ENCODE assay signal across 9 cellular contexts in the genomic region with DNA sequence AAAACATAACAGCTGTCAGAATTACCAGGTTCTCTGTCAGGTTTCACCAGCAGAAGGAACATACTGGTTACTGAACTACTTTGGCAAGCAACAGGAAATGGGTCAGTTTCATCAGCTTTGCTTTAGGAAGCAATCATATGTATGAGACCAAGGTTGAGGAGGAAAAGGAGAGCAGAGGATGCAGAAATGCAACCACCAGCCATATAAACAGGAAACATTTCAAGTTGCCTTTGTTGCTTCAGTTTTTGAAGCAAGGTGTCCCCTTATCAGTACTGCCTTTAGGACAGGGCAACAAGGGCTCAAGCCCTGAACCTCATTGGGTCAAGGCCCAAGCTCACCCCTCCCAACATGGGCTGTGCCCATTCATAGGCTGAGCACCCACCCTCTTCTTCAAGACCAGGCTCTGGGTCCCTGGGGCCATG. TPM values are rescaled to one million over a fixed set of nuclear protein-coding genes. Genes with fewer than 3 reads are reported as not detected.
A peak's percentile ranks its signal among the peaks of the same experiment; 100 is the strongest.
DNase-seq lines count a peak whose midpoint lies in the region; ATAC-seq and TF ChIP-seq lines count a peak whose summit lies in the region.
"Had no signal": no experiment of that assay in that cellular context is flagged by ENCODE, and none has a peak within 500 bp of the region (broad histone marks: within the 10 kb centered on the region; RNA-seq: fewer than 3 reads in every experiment).

No MANE protein-coding gene starts in this region.

- H3K27ac ChIP-seq in upper lobe of right lung = peak overlapping the region; percentile 61
- H3K27ac ChIP-seq: VCaP had no signal

- intact Hi-C loops in upper lobe of right lung (cut with DNase I) = no loop called here

- H3K4me3 ChIP-seq in upper lobe of right lung = no peak overlapping the region

- H3K4me1 Mint-ChIP-seq in activated naive CD4-positive, alpha-beta T cell treated with anti-CD3 and anti-CD28 coated beads, Interleukin-2, amount 50 U/mL, for 24 hours = peaks cover 92% of the 10 kb centered on the region
- peaks cover 78% of the 10 kb centered on the region for H3K4me1 Mint-ChIP-seq in activated naive CD8-positive, alpha-beta T cell treated with anti-CD3 and anti-CD28 coated beads, Interleukin-2, amount 50 U/mL, for 24 hours

- peak overlapping the region; percentile 48 for H3K4me3 Mint-ChIP-seq in activated naive CD4-positive, alpha-beta T cell treated with anti-CD3 and anti-CD28 coated beads, Interleukin-2, amount 50 U/mL, for 24 hours
- H3K4me3 Mint-ChIP-seq in activated naive CD8-positive, alpha-beta T cell treated with anti-CD3 and anti-CD28 coated beads, Interleukin-2, amount 50 U/mL, for 24 hours = no peak overlapping the region

- H3K27me3 ChIP-seq in upper lobe of right lung = no peaks in the 10 kb centered on the region

- peaks cover 54% of the 10 kb centered on the region for H3K4me1 ChIP-seq in upper lobe of right lung

- peaks cover 7% of the 10 kb centered on the region for H3K36me3 Mint-ChIP-seq in activated naive CD4-positive, alpha-beta T cell treated with anti-CD3 and anti-CD28 coated beads, Interleukin-2, amount 50 U/mL, for 24 hours
- peaks cover 16% of the 10 kb centered on the region for H3K36me3 Mint-ChIP-seq in activated naive CD8-positive, alpha-beta T cell treated with anti-CD3 and anti-CD28 coated beads, Interleukin-2, amount 50 U/mL, for 24 hours (ENCODE audit: low read depth)

- ATAC-seq in HG03097 (IDR thresholded peaks at IDR 0.05; ENCODE audit: low FRiP score, unreplicated experiment) = peak; percentile 87
- ATAC-seq in activated naive CD8-positive, alpha-beta T cell treated with anti-CD3 and anti-CD28 coated beads, Interleukin-2, amount 50 U/mL, for 24 hours = peak; percentile 72
- peak; percentile 54 for ATAC-seq in upper lobe of right lung

- H3K9me3 ChIP-seq in upper lobe of right lung = no peaks in the 10 kb centered on the region

- no peak for DNase-seq in activated naive CD4-positive, alpha-beta T cell treated with anti-CD3 and anti-CD28 coated beads, Interleukin-2, amount 50 U/mL, for 16 hours
- no peak for DNase-seq in activated naive CD8-positive, alpha-beta T cell treated with anti-CD3 and anti-CD28 coated beads, Interleukin-2, amount 50 U/mL, for 24 hours
- DNase-seq in upper lobe of right lung (no peak), 8988T (no peak), SW 1271 (lab: John Stamatoyannopoulos, UW) (no peak), NCI-H524 (lab: John Stamatoyannopoulos, UW) (no peak)

- TF ChIP-seq CTCF in upper lobe of right lung (IDR thresholded peaks at IDR 0.05) = no peak

- peaks cover 6% of the 10 kb centered on the region for H3K36me3 ChIP-seq in upper lobe of right lung

- H3K27me3 Mint-ChIP-seq in activated naive CD4-positive, alpha-beta T cell treated with anti-CD3 and anti-CD28 coated beads, Interleukin-2, amount 50 U/mL, for 24 hours = no peaks in the 10 kb centered on the region
- no peaks in the 10 kb centered on the region for H3K27me3 Mint-ChIP-seq in activated naive CD8-positive, alpha-beta T cell treated with anti-CD3 and anti-CD28 coated beads, Interleukin-2, amount 50 U/mL, for 24 hours

- peak overlapping the region; percentile 90 for H3K27ac Mint-ChIP-seq in activated naive CD4-positive, alpha-beta T cell treated with anti-CD3 and anti-CD28 coated beads, Interleukin-2, amount 50 U/mL, for 24 hours
- H3K27ac Mint-ChIP-seq in activated naive CD8-positive, alpha-beta T cell treated with anti-CD3 and anti-CD28 coated beads, Interleukin-2, amount 50 U/mL, for 24 hours = peak overlapping the region; percentile 84

- no peaks in the 10 kb centered on the region for H3K9me3 Mint-ChIP-seq in activated naive CD4-positive, alpha-beta T cell treated with anti-CD3 and anti-CD28 coated beads, Interleukin-2, amount 50 U/mL, for 24 hours
- H3K9me3 Mint-ChIP-seq in activated naive CD8-positive, alpha-beta T cell treated with anti-CD3 and anti-CD28 coated beads, Interleukin-2, amount 50 U/mL, for 24 hours = no peaks in the 10 kb centered on the region

RNA-seq across cellular contexts. Expression of gene HIPK2, which starts 10.2 kb away (rescaled TPM):
- total RNA-seq in upper lobe of right lung = 64.3 TPM
